26 cellular contexts compared by ENCODE assay signal in genomic region chr3:66227917-66228316, GRCh38.
"Had no signal": no experiment of that assay in that cellular context is flagged by ENCODE, and none has a peak within 500 bp of the region (broad histone marks: within the 10 kb centered on the region; RNA-seq: fewer than 3 reads in every experiment).

No MANE protein-coding gene starts in this region.

- ATAC-seq: activated CD8-positive, alpha-beta T cell treated with anti-CD3 and anti-CD28 coated beads, Interleukin-2, amount 10 ng/mL, durations not matched to agents 7 days and 5 days; K562; Right ventricle myocardium inferior; T-cell had no signal

- H3K27ac Mint-ChIP-seq: activated CD8-positive, alpha-beta T cell treated with anti-CD3 and anti-CD28 coated beads, Interleukin-2, amount 10 ng/mL, durations not matched to agents 7 days and 5 days; activated naive CD4-positive, alpha-beta T cell treated with anti-CD3 and anti-CD28 coated beads for 36 hours; activated naive CD8-positive, alpha-beta T cell treated with anti-CD3 and anti-CD28 coated beads, Interleukin-2, amount 10 ng/mL, durations not matched to agents 7 days and 5 days; activated T-helper 1 cell treated with anti-CD3 and anti-CD28 coated beads, Interleukin-12 subunit alpha, Interleukin-12 subunit beta, Interleukin-2, Interleukin-4 antibody, amounts not matched to agents 30 ng/mL and 10 ng/mL and 1 ng/mL, durations not matched to agents 14 hours and 24 hours and 36 hours had no signal

- H3K4me3 ChIP-seq: breast epithelium, K562, SK-N-MC had no signal

- DNase-seq: activated CD4-positive, alpha-beta T cell treated with anti-CD3 and anti-CD28 coated beads for 48 hours; activated CD4-positive, alpha-beta T cell treated with anti-CD3 and anti-CD28 coated beads, Interleukin-2, amount 50 U/mL, for 4 hours; activated CD8-positive, alpha-beta T cell treated with anti-CD3 and anti-CD28 coated beads, Interleukin-2, amount 10 ng/mL, durations not matched to agents 7 days and 5 days; activated gamma-delta T cell; activated naive CD4-positive, alpha-beta T cell treated with anti-CD3 and anti-CD28 coated beads for 36 hours; activated naive CD8-positive, alpha-beta T cell treated with anti-CD3 and anti-CD28 coated beads, Interleukin-2, amount 10 ng/mL, durations not matched to agents 7 days and 5 days; activated T-cell treated with anti-CD3 and anti-CD28 coated beads, Interleukin-2, amount 50 U/mL, for 24 hours; aorta; caudate nucleus; Karpas-422; MM.1S; NCI-H1092; NCI-H1417; NCI-H1930; NCI-H2107; NCI-H2171 treated with DMSO at 0.1 percent for 48 hours; NCI-H226; NCI-H526; NCI-H774; T-cell; WERI-Rb-1 had no signal

- H3K4me3 Mint-ChIP-seq: activated CD8-positive, alpha-beta T cell treated with anti-CD3 and anti-CD28 coated beads, Interleukin-2, amount 10 ng/mL, durations not matched to agents 7 days and 5 days; activated naive CD4-positive, alpha-beta T cell treated with anti-CD3 and anti-CD28 coated beads for 36 hours; activated naive CD8-positive, alpha-beta T cell treated with anti-CD3 and anti-CD28 coated beads, Interleukin-2, amount 10 ng/mL, durations not matched to agents 7 days and 5 days; activated T-cell treated with anti-CD3 and anti-CD28 coated beads, Interleukin-2, amount 50 U/mL, for 24 hours; activated T-helper 1 cell treated with anti-CD3 and anti-CD28 coated beads, Interleukin-12 subunit alpha, Interleukin-12 subunit beta, Interleukin-2, Interleukin-4 antibody, amounts not matched to agents 30 ng/mL and 10 ng/mL and 1 ng/mL, durations not matched to agents 14 hours and 24 hours and 36 hours; T-cell had no signal

- H3K36me3 ChIP-seq: breast epithelium had no signal

- H3K9me3 ChIP-seq: breast epithelium had no signal

- H3K4me1 ChIP-seq: breast epithelium had no signal

- H3K27me3 ChIP-seq: breast epithelium had no signal

- H3K9me3 Mint-ChIP-seq: T-cell had no signal

- H3K27ac ChIP-seq: breast epithelium, SK-N-MC, WERI-Rb-1 had no signal

- H3K27me3 Mint-ChIP-seq: activated naive CD8-positive, alpha-beta T cell treated with anti-CD3 and anti-CD28 coated beads, Interleukin-2, amount 10 ng/mL, durations not matched to agents 7 days and 5 days; activated T-cell treated with anti-CD3 and anti-CD28 coated beads, Interleukin-2, amount 50 U/mL, for 24 hours; T-cell had no signal
